Comparison of ENCODE assay signal across 21 cellular contexts in the genomic region with DNA sequence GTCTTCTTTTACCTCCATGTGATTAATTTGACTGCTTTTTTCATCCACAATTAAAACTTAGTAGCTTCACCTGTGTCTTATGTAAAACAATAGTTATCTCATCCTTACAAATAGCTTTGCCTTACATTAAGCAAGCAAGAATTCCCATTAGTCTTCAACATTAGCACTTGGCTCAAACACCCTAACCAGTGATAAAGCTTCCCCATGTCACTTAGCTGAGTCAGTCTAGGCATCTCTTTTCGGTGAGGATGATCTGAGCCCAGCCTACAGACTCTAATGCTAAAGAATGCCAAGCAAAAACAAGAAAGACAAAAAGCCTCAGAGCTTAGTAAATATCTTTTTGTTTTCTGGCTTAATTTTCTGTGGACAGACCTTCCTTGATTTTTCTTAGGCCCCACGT. TPM values are rescaled to one million over a fixed set of nuclear protein-coding genes. Genes with fewer than 3 reads are reported as not detected.
DNase-seq lines count a peak whose midpoint lies in the region; ATAC-seq and TF ChIP-seq lines count a peak whose summit lies in the region.
"Had no signal": no experiment of that assay in that cellular context is flagged by ENCODE, and none has a peak within 500 bp of the region (broad histone marks: within the 10 kb centered on the region; RNA-seq: fewer than 3 reads in every experiment).

No MANE protein-coding gene starts in this region.

- BruUV-seq in mammary epithelial cell (replicated peaks; lab: Mats Ljungman, UMichigan), result no TSS peak

- 85% methylated on average over 2 of the region's 2 CpGs for WGBS in mammary epithelial cell (ENCODE audit: low coverage, missing lambda C conversion rate)

- CTCF ChIA-PET in mammary epithelial cell (lab: Charles Lee; ENCODE audit: low non-redundant PET), result interaction anchor here (0.5 to 0.7 kb wide), 2 partner anchors 21 to 30 kb away, joined by 4 to 5 read pairs; no protein-coding TSS in a partner anchor

- H3K4me2 ChIP-seq in mammary epithelial cell (ENCODE audit: insufficient read depth, low read depth, low read length), result no peak overlapping the region

- ATAC-seq in RWPE2 (ENCODE audit: low read depth) (peak; percentile 38; the same call in 1 of the 3 replicates), foreskin keratinocyte (peak; percentile 67), HG03342 (IDR thresholded peaks at IDR 0.05; ENCODE audit: unreplicated experiment) (no peak), GM18867 (IDR thresholded peaks at IDR 0.05; ENCODE audit: unreplicated experiment) (no peak)
- ATAC-seq: body of pancreas; stimulated activated naive B cell treated with anti-CD40 and anti-IgM and Interleukin-4, amounts not matched to agents 10 μg/mL and 1 μg/mL and 100 μg/mL, for 72 hours had no signal

- TF ChIP-seq POLR2A in breast epithelium (IDR thresholded peaks at IDR 0.05), result no peak

- no peaks in the 10 kb centered on the region for H3K9me3 ChIP-seq in mammary epithelial cell (replicated peaks; ENCODE audit: insufficient read depth, low read length)
- no peaks in the 10 kb centered on the region for H3K9me3 ChIP-seq in breast epithelium
- H3K9me3 ChIP-seq in RWPE2 (ENCODE audit: severe bottlenecking), result no peaks in the 10 kb centered on the region
- H3K9me3 ChIP-seq: body of pancreas, left ventricle myocardium inferior had no signal

- DNase-seq in mammary epithelial cell (peak; percentile 27), breast epithelium (ENCODE audit: low spot score in 2 of 2) (no peak), RWPE2 (ENCODE audit: low spot score) (no peak), foreskin keratinocyte (peak in 1 of 2 donors; percentile 66), DMS 273 (lab: John Stamatoyannopoulos, UW; ENCODE audit: unreplicated experiment) (no peak)
- DNase-seq in activated CD8-positive, alpha-beta memory T cell treated with anti-CD3 and anti-CD28 coated beads, Interleukin-2, amount 50 U/mL, for 4 hours, result no peak
- DNase-seq: activated CD4-positive, alpha-beta T cell treated with anti-CD3 and anti-CD28 coated beads for 48 hours; activated naive CD4-positive, alpha-beta T cell treated with Interleukin-2 at 50 U/mL for 16 hours; body of pancreas; GOT3; hypothalamus; left ventricle myocardium inferior; MM.1S; NCI-H1930; NCI-H510A treated with DMSO at 0.1 percent for 48 hours; stimulated activated naive B cell treated with anti-CD40 and anti-IgM and Interleukin-4, amounts not matched to agents 10 μg/mL and 1 μg/mL and 100 μg/mL, for 72 hours; trophoblast cell had no signal

- intact Hi-C loops in mammary epithelial cell (cut with micrococcal nuclease) (no loop called here), breast epithelium (cut with DNase I; ENCODE audit: low total_unique reads) (no loop called here)

- H3K79me2 ChIP-seq in mammary epithelial cell (ENCODE audit: insufficient read depth, low read length), result no peaks in the 10 kb centered on the region

- no peak overlapping the region for H3K27ac ChIP-seq in mammary epithelial cell (ENCODE audit: insufficient read depth, low read depth, low read length)
- no peak overlapping the region for H3K27ac ChIP-seq in breast epithelium
- peak overlapping the region; percentile 26 for H3K27ac ChIP-seq in RWPE2 (ENCODE audit: poor library complexity, severe bottlenecking)
- H3K27ac ChIP-seq in foreskin keratinocyte, result no peak overlapping the region
- H3K27ac ChIP-seq: body of pancreas, left ventricle myocardium inferior, SK-N-MC had no signal

- H3K27me3 ChIP-seq in mammary epithelial cell (ENCODE audit: insufficient read depth, low read length), result no peaks in the 10 kb centered on the region
- peaks cover 0 to 8% of the 10 kb centered on the region in 2 donors for H3K27me3 ChIP-seq in breast epithelium
- H3K27me3 ChIP-seq in RWPE2 (ENCODE audit: insufficient read depth, poor library complexity, severe bottlenecking), result no peaks in the 10 kb centered on the region
- H3K27me3 ChIP-seq in foreskin keratinocyte, result no peaks in the 10 kb centered on the region
- H3K27me3 ChIP-seq: body of pancreas had no signal

- in situ Hi-C loops in mammary epithelial cell (cut with MboI; ENCODE audit: low sequenced_read_pairs in 2 of 2), result no loop called here

- dilution Hi-C loops in mammary epithelial cell (cut with HindIII; ENCODE audit: low sequenced_read_pairs), result no loop called here

- TF ChIP-seq CTCF in mammary epithelial cell (conservative IDR thresholded peaks at IDR 0.05 in 1 of 2, IDR thresholded peaks at IDR 0.05 in 1 of 2; ENCODE audit: extremely low read depth in 1 of 2, insufficient read depth in 1 of 2, low read depth in 1 of 2, low read length in 2 of 2), result no peak
- TF ChIP-seq CTCF in breast epithelium (IDR thresholded peaks at IDR 0.05), result no peak
- no peak for TF ChIP-seq CTCF in RWPE2 (IDR thresholded peaks at IDR 0.05; ENCODE audit: poor library complexity, severe bottlenecking)
- no peak for TF ChIP-seq CTCF in foreskin keratinocyte (conservative IDR thresholded peaks at IDR 0.05)

- H3K4me1 ChIP-seq in mammary epithelial cell (ENCODE audit: insufficient read depth, low read length) (peaks cover 9% of the 10 kb centered on the region), breast epithelium (no peaks in the 10 kb centered on the region), RWPE2 (ENCODE audit: insufficient read depth, poor library complexity, severe bottlenecking) (peaks cover 15% of the 10 kb centered on the region), foreskin keratinocyte (peaks cover 17% of the 10 kb centered on the region)
- H3K4me1 ChIP-seq: body of pancreas, left ventricle myocardium inferior had no signal

- H2AFZ ChIP-seq in mammary epithelial cell (ENCODE audit: low read depth, low read length), result no peak overlapping the region

- H4K20me1 ChIP-seq in mammary epithelial cell (ENCODE audit: insufficient read depth, low read length), result no peaks in the 10 kb centered on the region

- H3K4me3 ChIP-seq in mammary epithelial cell (replicated peaks in 1 of 3; ENCODE audit: insufficient read depth in 1 of 3, low read depth in 2 of 3, low read length in 3 of 3) (no peak overlapping the region), breast epithelium (no peak overlapping the region), RWPE2 (ENCODE audit: severe bottlenecking) (no peak overlapping the region)
- H3K4me3 ChIP-seq: body of pancreas, left ventricle myocardium inferior, SK-N-MC had no signal

- no peaks in the 10 kb centered on the region for H3K36me3 ChIP-seq in mammary epithelial cell (ENCODE audit: insufficient read depth, low read length)
- no peaks in the 10 kb centered on the region for H3K36me3 ChIP-seq in breast epithelium
- no peaks in the 10 kb centered on the region; the same call in 1 of the 2 replicates for H3K36me3 ChIP-seq in RWPE2 (ENCODE audit: low read depth)
- H3K36me3 ChIP-seq: left ventricle myocardium inferior had no signal

- no peak overlapping the region for H3K9ac ChIP-seq in mammary epithelial cell (ENCODE audit: insufficient read depth, low read length)

RNA-seq across cellular contexts. Expression of a gene that starts 26.1 kb away (rescaled TPM):
- 1 to 10 TPM; 1.7 to 5.2 TPM for total RNA-seq in mammary epithelial cell
- 0.79 TPM for polyA plus RNA-seq in mammary epithelial cell
- not detected for polyA minus RNA-seq in mammary epithelial cell
- total RNA-seq in breast epithelium, result under 1 TPM; 0.15 to 0.66 (median 0.48) TPM
- total RNA-seq in foreskin keratinocyte, result 0.61 and 1.4 TPM in 2 replicates
- 0.82 and 1.7 TPM in 2 replicates for polyA plus RNA-seq in foreskin keratinocyte
- total RNA-seq: body of pancreas, left ventricle myocardium inferior, posterior vena cava had no signal

Comparison
In these comparisons a context has a peak if more than half of its experiments do, and no peak if none do; other contexts are left out.
1. ATAC-seq: peak in RWPE2 (single experiment) and foreskin keratinocyte (single experiment); none in HG03342 (single experiment) and GM18867 (single experiment).